ENCODE assay signal across 13 cellular contexts in the genomic region with DNA sequence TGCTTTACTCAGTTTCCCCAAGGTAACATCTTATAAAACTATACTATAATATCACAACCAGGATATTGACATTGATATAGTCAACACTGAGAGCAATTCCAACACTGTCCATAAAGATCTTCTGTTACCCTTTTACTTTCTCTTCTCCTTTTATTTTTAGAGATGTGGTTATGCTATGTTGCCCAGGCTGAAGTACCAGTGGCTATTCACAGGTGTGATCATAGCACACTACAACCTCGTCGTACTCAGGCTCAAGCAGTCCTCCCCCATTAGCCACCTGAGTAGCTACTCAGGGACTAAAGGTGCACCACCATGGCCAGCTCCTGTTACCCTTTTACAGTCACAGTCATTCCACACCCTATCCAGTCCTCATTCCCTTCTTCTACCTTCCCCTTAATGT.
A peak's percentile ranks its signal among the peaks of the same experiment; 100 is the strongest.
DNase-seq lines count a peak whose midpoint lies in the region; ATAC-seq, FAIRE-seq and TF ChIP-seq lines count a peak whose summit lies in the region.
"Had no signal": no experiment of that assay in that cellular context is flagged by ENCODE, and none has a peak within 500 bp of the region (broad histone marks: within the 10 kb centered on the region; RNA-seq: fewer than 3 reads in every experiment).

No MANE protein-coding gene starts in this region.

- FAIRE-seq in GM12892 (lab: Jason Lieb, UNC), result peak; percentile 53

- TF ChIP-seq POLR2A in GM12892 (IDR thresholded peaks at IDR 0.05; ENCODE audit: low read depth, low read length), result no peak

- ATAC-seq in GM19328 (IDR thresholded peaks at IDR 0.05; ENCODE audit: unreplicated experiment) (peak; percentile 76), HG02623 (IDR thresholded peaks at IDR 0.05; ENCODE audit: unreplicated experiment) (peak; percentile 63), HG03521 (IDR thresholded peaks at IDR 0.05; ENCODE audit: unreplicated experiment) (peak; percentile 75)

- in situ Hi-C loops in G401 (cut with HindIII; ENCODE audit: low sequenced_read_pairs), result no loop called here

- DNase-seq in GM12892 (ENCODE audit: insufficient read length) (no peak), globus pallidus (ENCODE audit: low spot score) (no peak), NCI-H1048 (lab: John Stamatoyannopoulos, UW) (no peak), G401 (ENCODE audit: low spot score) (no peak), middle frontal gyrus (ENCODE audit: extremely low spot score, low spot score) (no peak)
- DNase-seq: aorta, Caco-2, cortex of kidney, NCI-H1930, NCI-H774 had no signal
